In the genomic region with DNA sequence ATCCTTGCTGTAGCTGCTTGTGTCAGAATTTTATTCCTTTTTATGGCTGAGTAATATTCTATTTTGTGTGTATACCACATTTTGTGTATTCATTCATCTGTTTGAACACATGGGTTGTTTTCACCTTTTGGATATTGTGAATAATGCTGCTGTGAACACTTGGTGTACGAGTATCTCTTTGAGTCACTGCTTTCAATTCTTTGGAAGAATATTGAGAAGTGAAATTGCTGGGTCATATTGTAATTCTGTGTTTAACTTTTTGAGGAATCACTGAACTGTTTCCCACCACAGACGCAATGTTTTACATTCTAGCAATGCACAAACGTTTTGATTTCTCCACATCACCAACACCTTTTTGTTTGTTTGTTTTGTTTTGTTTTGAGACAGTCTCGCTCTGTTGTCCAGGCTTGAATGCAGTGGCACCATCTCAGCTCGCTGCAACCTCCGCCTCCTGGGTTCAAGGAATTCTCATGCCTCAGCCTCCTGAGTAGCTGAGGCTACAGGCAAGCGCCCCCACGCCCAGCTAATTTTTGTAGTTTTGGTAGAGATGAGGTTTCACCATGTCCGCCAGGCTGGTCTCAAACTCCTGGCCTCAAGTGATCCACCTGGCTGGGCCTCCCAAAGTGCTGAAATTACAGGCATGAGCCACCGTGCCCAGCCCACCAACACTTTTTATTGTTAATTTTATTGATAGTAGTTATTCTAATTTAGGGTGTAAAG, we compare ENCODE assay signal across 19 cellular contexts. TPM values are rescaled to one million over a fixed set of nuclear protein-coding genes. Genes with fewer than 3 reads are reported as not detected.
DNase-seq lines count a peak whose midpoint lies in the region; FAIRE-seq and TF ChIP-seq lines count a peak whose summit lies in the region.
"Had no signal": no experiment of that assay in that cellular context is flagged by ENCODE, and none has a peak within 500 bp of the region (broad histone marks: within the 10 kb centered on the region; RNA-seq: fewer than 3 reads in every experiment).

No MANE protein-coding gene starts in this region.

- no peak overlapping the region for H3K4me3 ChIP-seq in tibial nerve

- DNase-seq in SIG-M5 treated with dmso at 0.1 percent for 504 hours (lab: John Stamatoyannopoulos, UW; ENCODE audit: unreplicated experiment) (peak; percentile 7), SIG-M5 (lab: John Stamatoyannopoulos, UW) (no peak), GM18507 (ENCODE audit: extremely low spot score, insufficient read length, low read depth) (no peak), SHP77 treated with DMSO at 0.1 percent for 48 hours (lab: John Stamatoyannopoulos, UW) (no peak), tibial nerve (ENCODE audit: low spot score in 2 of 2) (no peak), AML-193 (lab: John Stamatoyannopoulos, UW) (no peak)
- DNase-seq: ACHN; C1 segment of cervical spinal cord; CD4-positive, alpha-beta memory T cell; DMS79; HCEC 1CT; HFFc6 had no signal

- H3K27ac ChIP-seq in tibial nerve, result no peak overlapping the region

- H3K4me1 Mint-ChIP-seq in dendritic cell treated with granulocyte-macrophage colony-stimulating factor and Interleukin-4, amounts not matched to agents 40 ng/mL and 50 ng/mL, for 4 days (ENCODE audit: low read depth), result peaks cover 20% of the 10 kb centered on the region
- H3K4me1 Mint-ChIP-seq: B cell; CD4-positive, alpha-beta memory T cell had no signal

- peaks cover 13% of the 10 kb centered on the region for H3K27me3 Mint-ChIP-seq in dendritic cell treated with granulocyte-macrophage colony-stimulating factor and Interleukin-4, amounts not matched to agents 40 ng/mL and 50 ng/mL, for 4 days

- FAIRE-seq in GM18507 (lab: Jason Lieb, UNC), result peak; percentile 45
- FAIRE-seq: HepG2, HTR-8/SVneo had no signal

- H3K36me3 Mint-ChIP-seq in dendritic cell treated with granulocyte-macrophage colony-stimulating factor and Interleukin-4, amounts not matched to agents 40 ng/mL and 50 ng/mL, for 4 days (ENCODE audit: low read depth), result no peaks in the 10 kb centered on the region
- H3K36me3 Mint-ChIP-seq: CD4-positive, alpha-beta memory T cell had no signal

- peak overlapping the region; percentile 83 for H3K27ac Mint-ChIP-seq in dendritic cell treated with granulocyte-macrophage colony-stimulating factor and Interleukin-4, amounts not matched to agents 40 ng/mL and 50 ng/mL, for 4 days
- H3K27ac Mint-ChIP-seq: B cell; CD4-positive, alpha-beta memory T cell; HFFc6 had no signal

- TF ChIP-seq EP300 in tibial nerve (IDR thresholded peaks at IDR 0.05), result no peak

- TF ChIP-seq CTCF in tibial nerve (IDR thresholded peaks at IDR 0.05), result no peak

- no peaks in the 10 kb centered on the region for H3K36me3 ChIP-seq in tibial nerve

- H3K9me3 Mint-ChIP-seq in dendritic cell treated with granulocyte-macrophage colony-stimulating factor and Interleukin-4, amounts not matched to agents 40 ng/mL and 50 ng/mL, for 4 days, result no peaks in the 10 kb centered on the region
- H3K9me3 Mint-ChIP-seq: HFFc6 had no signal

- H3K9me3 ChIP-seq in tibial nerve, result peaks cover 0 to 20% (median 2%) of the 10 kb centered on the region in 4 donors

- TF ChIP-seq POLR2A in tibial nerve (IDR thresholded peaks at IDR 0.05), result no peak

- intact Hi-C loops in dendritic cell treated with granulocyte-macrophage colony-stimulating factor and Interleukin-4, amounts not matched to agents 40 ng/mL and 50 ng/mL, for 4 days (cut with micrococcal nuclease), result loop anchor here (5.0 kb wide), 1 partner anchor 54 kb away; no protein-coding TSS in a partner anchor

- no peaks in the 10 kb centered on the region for H3K4me1 ChIP-seq in tibial nerve

- no peak overlapping the region for H3K4me3 Mint-ChIP-seq in dendritic cell treated with granulocyte-macrophage colony-stimulating factor and Interleukin-4, amounts not matched to agents 40 ng/mL and 50 ng/mL, for 4 days
- H3K4me3 Mint-ChIP-seq: B cell, HFFc6 had no signal

- WGBS in tibial nerve, 2 donors, result 76 to 83% methylated on average over 10 of the region's 10 CpGs

- H3K27me3 ChIP-seq in tibial nerve, result no peaks in the 10 kb centered on the region

RNA-seq across cellular contexts. Expression of gene CPXM1, which starts 21.7 kb away (rescaled TPM):
- total RNA-seq in tibial nerve, result 1 to 10 TPM; 1.6 to 3.6 (median 1.9) TPM
- total RNA-seq: A172; CD4-positive, alpha-beta memory T cell; H4; HepG2 had no signal

RNA-seq across cellular contexts. Expression of gene C20orf141, which starts 36.0 kb away (rescaled TPM):
- not detected for total RNA-seq in tibial nerve
- total RNA-seq: A172; B cell; CD4-positive, alpha-beta memory T cell; G401; H4; HepG2; HFFc6 had no signal

RNA-seq across cellular contexts. Expression of gene TMEM239, which starts 37.4 kb away (rescaled TPM):
- not detected for total RNA-seq in tibial nerve
- total RNA-seq: A172; B cell; CD4-positive, alpha-beta memory T cell; G401; H4; HepG2; HFFc6 had no signal
